In the genomic region with DNA sequence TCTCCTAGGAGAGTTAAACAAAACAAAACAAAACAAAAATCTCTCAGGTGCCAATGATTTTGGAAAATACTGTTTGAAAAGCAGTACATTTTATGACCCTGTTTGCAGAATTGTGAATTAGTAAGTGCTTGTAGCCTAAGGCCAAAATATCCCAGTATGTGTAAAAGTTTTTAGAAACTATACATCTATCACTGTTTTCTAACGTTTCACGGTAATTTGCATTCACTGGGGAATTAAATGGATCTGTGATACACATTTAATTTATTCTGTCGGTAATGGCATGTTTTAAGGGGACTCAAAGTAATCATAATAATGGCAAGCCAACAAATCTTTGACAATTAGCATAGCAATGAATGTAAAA, we compare ENCODE assay signal across 17 cellular contexts.
"Had no signal": no experiment of that assay in that cellular context is flagged by ENCODE, and none has a peak within 500 bp of the region (broad histone marks: within the 10 kb centered on the region; RNA-seq: fewer than 3 reads in every experiment).

No MANE protein-coding gene starts in this region.

- H3K27ac Mint-ChIP-seq: natural killer cell treated with Interleukin-12 subunit alpha and Interleukin-12 subunit beta and Interleukin-15 and Interleukin-18, amount 100 ng/mL, for 72 hours; neural progenitor cell; progenitor cell of endocrine pancreas; stimulated activated naive B cell treated with anti-CD40 and anti-IgM and Interleukin-4, amounts not matched to agents 10 μg/mL and 1 μg/mL and 100 μg/mL, for 72 hours; stimulated activated naive CD8-positive, alpha-beta T cell treated with anti-CD3 and anti-CD28 coated beads, Interleukin-15, Interleukin-2, amounts not matched to agents 100 ng/mL and 50 ng/mL, for 24 hours had no signal

- H3K9me3 ChIP-seq: lower lobe of right lung, sigmoid colon, spleen, suprapubic skin, transverse colon, vagina had no signal

- H3K4me3 ChIP-seq: lower lobe of right lung, neural progenitor cell, sigmoid colon, spleen, suprapubic skin, transverse colon, vagina had no signal

- H2AFZ ChIP-seq: neural progenitor cell, parathyroid adenoma had no signal

- H3K27me3 Mint-ChIP-seq: natural killer cell treated with Interleukin-12 subunit alpha and Interleukin-12 subunit beta and Interleukin-15 and Interleukin-18, amount 100 ng/mL, for 72 hours; progenitor cell of endocrine pancreas; stimulated activated naive B cell treated with anti-CD40 and anti-IgM and Interleukin-4, amounts not matched to agents 10 μg/mL and 1 μg/mL and 100 μg/mL, for 72 hours; stimulated activated naive CD8-positive, alpha-beta T cell treated with anti-CD3 and anti-CD28 coated beads, Interleukin-15, Interleukin-2, amounts not matched to agents 100 ng/mL and 50 ng/mL, for 24 hours had no signal

- H3K9me3 Mint-ChIP-seq: natural killer cell treated with Interleukin-12 subunit alpha and Interleukin-12 subunit beta and Interleukin-15 and Interleukin-18, amount 100 ng/mL, for 72 hours; neural progenitor cell; stimulated activated naive B cell treated with anti-CD40 and anti-IgM and Interleukin-4, amounts not matched to agents 10 μg/mL and 1 μg/mL and 100 μg/mL, for 72 hours; stimulated activated naive CD8-positive, alpha-beta T cell treated with anti-CD3 and anti-CD28 coated beads, Interleukin-15, Interleukin-2, amounts not matched to agents 100 ng/mL and 50 ng/mL, for 24 hours had no signal

- H3K36me3 ChIP-seq: neural progenitor cell, suprapubic skin, vagina had no signal

- H3K27ac ChIP-seq: lower lobe of right lung, neural progenitor cell, parathyroid adenoma, sigmoid colon, spleen, suprapubic skin, transverse colon, vagina had no signal

- ATAC-seq: left ventricle myocardium superior; natural killer cell treated with Interleukin-12 subunit alpha and Interleukin-12 subunit beta and Interleukin-15 and Interleukin-18, amount 100 ng/mL, for 72 hours; stimulated activated naive B cell treated with anti-CD40 and anti-IgM and Interleukin-4, amounts not matched to agents 10 μg/mL and 1 μg/mL and 100 μg/mL, for 72 hours had no signal

- H3K4me1 ChIP-seq: lower lobe of right lung, neural progenitor cell, spleen, transverse colon had no signal

- H3K9ac ChIP-seq: neural progenitor cell, parathyroid adenoma had no signal

- DNase-seq: cortex of kidney; left ventricle myocardium superior; lower lobe of right lung; sigmoid colon; spleen; stimulated activated CD4-positive, alpha-beta T cell treated with anti-CD3 and anti-CD28 coated beads, Interleukin-15, amount 100 ng/mL, for 24 hours; stimulated activated CD4-positive, alpha-beta T cell treated with anti-CD3 and anti-CD28 coated beads, Interleukin-2, amount 100 ng/mL, for 48 hours; stimulated activated naive B cell treated with anti-CD40 and anti-IgM and Interleukin-4, amounts not matched to agents 10 μg/mL and 1 μg/mL and 100 μg/mL, for 72 hours; transverse colon had no signal

- H3K36me3 Mint-ChIP-seq: natural killer cell treated with Interleukin-12 subunit alpha and Interleukin-12 subunit beta and Interleukin-15 and Interleukin-18, amount 100 ng/mL, for 72 hours; neural progenitor cell had no signal

- H3K4me1 Mint-ChIP-seq: neural progenitor cell; stimulated activated naive B cell treated with anti-CD40 and anti-IgM and Interleukin-4, amounts not matched to agents 10 μg/mL and 1 μg/mL and 100 μg/mL, for 72 hours had no signal

- H3K4me3 Mint-ChIP-seq: natural killer cell treated with Interleukin-12 subunit alpha and Interleukin-12 subunit beta and Interleukin-15 and Interleukin-18, amount 100 ng/mL, for 72 hours; neural progenitor cell; stimulated activated naive B cell treated with anti-CD40 and anti-IgM and Interleukin-4, amounts not matched to agents 10 μg/mL and 1 μg/mL and 100 μg/mL, for 72 hours; stimulated activated naive CD8-positive, alpha-beta T cell treated with anti-CD3 and anti-CD28 coated beads, Interleukin-15, Interleukin-2, amounts not matched to agents 100 ng/mL and 50 ng/mL, for 24 hours had no signal

- H3K79me2 ChIP-seq: parathyroid adenoma had no signal

- FAIRE-seq: frontal cortex had no signal

- H3K27me3 ChIP-seq: neural progenitor cell, sigmoid colon, spleen, suprapubic skin, transverse colon, vagina had no signal

- H3K4me2 ChIP-seq: neural progenitor cell had no signal
